14 cellular contexts compared by ENCODE assay signal in the genomic region with DNA sequence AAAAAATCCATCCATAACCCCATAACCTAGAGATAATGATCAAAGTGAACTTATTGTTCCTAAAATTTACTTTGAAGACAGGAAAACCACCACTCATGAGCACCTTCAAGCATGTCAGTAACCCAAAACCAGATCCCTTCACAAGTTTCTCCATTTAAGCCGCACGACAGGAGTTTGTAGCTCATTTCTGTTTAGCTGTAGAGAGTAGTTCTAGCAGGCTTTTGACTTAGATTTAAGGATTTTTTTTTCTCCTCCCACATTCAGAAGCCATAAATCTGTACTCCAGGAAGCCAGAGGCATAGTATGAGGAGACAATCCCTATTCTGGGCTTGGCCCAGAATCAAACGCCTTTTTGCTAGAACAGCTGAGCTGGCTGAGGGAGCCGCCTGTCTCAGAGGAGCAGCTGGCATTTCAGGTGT. TPM values are rescaled to one million over a fixed set of nuclear protein-coding genes. Genes with fewer than 3 reads are reported as not detected.
DNase-seq lines count a peak whose midpoint lies in the region; ATAC-seq and TF ChIP-seq lines count a peak whose summit lies in the region.
"Had no signal": no experiment of that assay in that cellular context is flagged by ENCODE, and none has a peak within 500 bp of the region (broad histone marks: within the 10 kb centered on the region; RNA-seq: fewer than 3 reads in every experiment).

No MANE protein-coding gene starts in this region.

- no peaks in the 10 kb centered on the region for H3K27me3 Mint-ChIP-seq in effector memory CD8-positive, alpha-beta T cell

- DNase-seq in DMS 273 (lab: John Stamatoyannopoulos, UW; ENCODE audit: unreplicated experiment) = peak; percentile 33
- no peak for DNase-seq in DMS 273 treated with DMSO at 0.1 percent for 48 hours (lab: John Stamatoyannopoulos, UW)
- peak; percentile 61 for DNase-seq in LHCN-M2 (ENCODE audit: low read depth)
- peak; percentile 20 for DNase-seq in activated CD8-positive, alpha-beta memory T cell treated with anti-CD3 and anti-CD28 coated beads, Interleukin-2, amount 50 U/mL, for 48 hours
- DNase-seq in mucosa of descending colon = peak in 2 of 3 donors; percentile 56 to 69
- DNase-seq in effector memory CD8-positive, alpha-beta T cell = no peak
- DNase-seq: glutamatergic neuron, NCI-H510A, OCI-M1, testis had no signal

- peaks cover 17 to 23% of the 10 kb centered on the region in 2 donors for H3K4me1 Mint-ChIP-seq in effector memory CD8-positive, alpha-beta T cell (ENCODE audit: low read depth in 2 of 2)

- no peak overlapping the region for H3K4me3 Mint-ChIP-seq in effector memory CD8-positive, alpha-beta T cell

- ATAC-seq in mucosa of descending colon (peak; percentile 77), HG03457 (IDR thresholded peaks at IDR 0.05; ENCODE audit: unreplicated experiment) (no peak), HG03108 (IDR thresholded peaks at IDR 0.05; ENCODE audit: unreplicated experiment) (no peak)
- no peak for ATAC-seq in effector memory CD8-positive, alpha-beta T cell (replicated peaks)

- no peaks in the 10 kb centered on the region for H3K9me3 Mint-ChIP-seq in effector memory CD8-positive, alpha-beta T cell
- H3K9me3 Mint-ChIP-seq: CD14-positive monocyte had no signal

- TF ChIP-seq CTCF in mucosa of descending colon (IDR thresholded peaks at IDR 0.05) = no peak

- no peaks in the 10 kb centered on the region for H3K36me3 ChIP-seq in mucosa of descending colon (ENCODE audit: low read depth)
- H3K36me3 ChIP-seq: prostate gland had no signal

- H3K4me1 ChIP-seq in mucosa of descending colon (ENCODE audit: low read depth) = peaks cover 3% of the 10 kb centered on the region
- H3K4me1 ChIP-seq: prostate gland had no signal

- H3K4me3 ChIP-seq in mucosa of descending colon = no peak overlapping the region
- H3K4me3 ChIP-seq: prostate gland had no signal

- no peak overlapping the region for H3K27ac Mint-ChIP-seq in effector memory CD8-positive, alpha-beta T cell
- H3K27ac Mint-ChIP-seq: CD14-positive monocyte had no signal

- no peaks in the 10 kb centered on the region for H3K9me3 ChIP-seq in mucosa of descending colon
- H3K9me3 ChIP-seq: prostate gland, testis had no signal

- H3K36me3 Mint-ChIP-seq in effector memory CD8-positive, alpha-beta T cell (ENCODE audit: insufficient read depth) = peaks cover 32% of the 10 kb centered on the region

- intact Hi-C loops in mucosa of descending colon (cut with DNase I, micrococcal nuclease) = loop anchor here in 1 of 2 donors (10.0 kb wide), 1 partner anchor 312 kb away; no protein-coding TSS in a partner anchor

RNA-seq across cellular contexts. Expression of a gene that starts 25.6 kb away (rescaled TPM):
- total RNA-seq in LHCN-M2 (2014; rRNA removed) (82.1 and 113 TPM in 2 replicates), mucosa of descending colon (100 to 1,000 TPM in 1 of 3 donors, 10 to 100 TPM in 2; 81.2 to 110 (median 92.1) TPM)
- polyA plus RNA-seq in LHCN-M2 (2012) = 52.1 TPM

RNA-seq across cellular contexts. Expression of a gene that starts 58.0 kb away (rescaled TPM):
- total RNA-seq in LHCN-M2 (2014; rRNA removed) = 84.4 and 103 TPM in 2 replicates
- polyA plus RNA-seq in LHCN-M2 (2012) = 55.0 TPM
- 10 to 100 TPM; 54.7 to 58.5 (median 55.3) TPM for total RNA-seq in mucosa of descending colon

Comparison
In these comparisons a context has a peak if more than half of its experiments do, and no peak if none do; other contexts are left out.
1. DNase-seq: peak in DMS 273 (single experiment), LHCN-M2 (single experiment), activated CD8-positive, alpha-beta memory T cell treated with anti-CD3 and anti-CD28 coated beads, Interleukin-2, amount 50 U/mL, for 48 hours (single experiment) and mucosa of descending colon (2 of 3); none in DMS 273 treated with DMSO at 0.1 percent for 48 hours (single experiment) and effector memory CD8-positive, alpha-beta T cell (0 of 3).